In the genomic region with DNA sequence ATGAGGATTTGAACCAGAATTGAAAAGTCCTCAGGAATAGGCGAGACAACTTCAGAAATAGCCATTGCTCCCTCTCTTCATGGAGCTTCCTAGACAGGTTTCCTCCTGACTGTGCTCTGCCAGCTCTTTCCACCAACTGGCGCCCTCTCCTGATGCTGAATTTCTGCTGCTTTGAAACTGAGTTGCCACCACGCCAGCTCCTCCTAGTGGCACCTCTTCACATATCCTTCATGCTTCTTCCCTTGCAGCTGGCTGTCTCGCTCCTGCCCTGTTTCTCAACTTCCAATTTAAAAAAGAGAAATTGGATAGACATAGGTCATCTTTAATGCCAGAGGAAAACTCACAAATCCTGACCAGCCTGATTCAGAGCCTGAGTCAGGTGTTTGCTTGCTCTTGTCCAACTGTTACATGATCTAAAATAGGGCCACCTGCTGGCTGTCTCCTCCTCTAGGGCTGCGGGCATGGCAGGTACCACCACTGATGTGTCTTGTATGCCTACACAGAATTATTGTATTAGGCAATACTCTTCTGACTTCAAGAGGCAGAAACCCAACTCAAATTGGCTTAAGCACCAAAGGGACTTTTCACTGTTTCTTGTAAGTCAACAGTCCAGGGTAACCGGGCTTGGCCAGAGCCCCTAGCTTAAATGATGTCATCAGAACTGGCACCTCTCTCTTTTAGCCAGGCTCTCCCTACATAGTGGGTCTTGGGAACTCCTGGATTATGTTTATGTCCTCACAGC, we compare ENCODE assay signal across 8 cellular contexts.
DNase-seq lines count a peak whose midpoint lies in the region; ATAC-seq, FAIRE-seq and TF ChIP-seq lines count a peak whose summit lies in the region.
"Not testable (repeated sequence)": the region's sequence is repeated elsewhere in the genome, so short reads cannot be mapped to it uniquely, and the experiment has no call there.

No MANE protein-coding gene starts in this region.

- H3K4me1 Mint-ChIP-seq in memory B cell, result not testable (repeated sequence)

- peak; percentile 70 for TF ChIP-seq CTCF in D721Med (IDR thresholded peaks at IDR 0.05; ENCODE audit: insufficient read depth, missing control alignments)
- peak; percentile 66 for TF ChIP-seq CTCF in epithelial cell of esophagus (IDR thresholded peaks at IDR 0.05; ENCODE audit: insufficient read depth, low read depth, low read length, missing control alignments)

- not testable (repeated sequence) for H3K27me3 Mint-ChIP-seq in memory B cell

- not testable (repeated sequence) for FAIRE-seq in D721Med (lab: Jason Lieb, UNC)

- not testable (repeated sequence) for DNase-seq in D721Med (ENCODE audit: insufficient read length, low spot score)
- DNase-seq in HUDEP-2 (lab: John Stamatoyannopoulos, UW; ENCODE audit: unreplicated experiment in 76 of 76), result peak in 47 of 76 experiments; percentile 13 to 60 (median 36)
- peak; percentile 91 for DNase-seq in OCI-M1 (lab: John Stamatoyannopoulos, UW)
- peak; percentile 40 for DNase-seq in activated CD8-positive, alpha-beta memory T cell treated with anti-CD3 and anti-CD28 coated beads, Interleukin-2, amount 50 U/mL, for 4 hours
- DNase-seq in epithelial cell of esophagus (ENCODE audit: low read depth), result peak; percentile 82
- DNase-seq in memory B cell (ENCODE audit: low spot score in 2 of 2), result peak; percentile 37 to 39
- peak; percentile 23 for DNase-seq in stimulated activated CD8-positive, alpha-beta memory T cell treated with anti-CD3 and anti-CD28 coated beads, Interleukin-4, amount 100 ng/mL, for 24 hours (ENCODE audit: low read depth)

- H3K27ac Mint-ChIP-seq in memory B cell, result not testable (repeated sequence)

- not testable (repeated sequence) for H3K36me3 Mint-ChIP-seq in memory B cell

- H3K4me3 ChIP-seq in epithelial cell of esophagus (ENCODE audit: low read length), result not testable (repeated sequence)

- H3K9me3 Mint-ChIP-seq in memory B cell, result not testable (repeated sequence)

- ATAC-seq in GM21381 (IDR thresholded peaks at IDR 0.05; ENCODE audit: unreplicated experiment) (peak; percentile 70), memory B cell (ENCODE audit: low read depth) (peak; percentile 81)

- H3K4me3 Mint-ChIP-seq in memory B cell, result peak overlapping the region; percentile 2
